In genomic region chr15:57442371-57442770, GRCh38 we compare ENCODE assay signal across 17 cellular contexts.
A peak's percentile ranks its signal among the peaks of the same experiment; 100 is the strongest.
DNase-seq lines count a peak whose midpoint lies in the region; ATAC-seq and TF ChIP-seq lines count a peak whose summit lies in the region.
"Had no signal": no experiment of that assay in that cellular context is flagged by ENCODE, and none has a peak within 500 bp of the region (broad histone marks: within the 10 kb centered on the region; RNA-seq: fewer than 3 reads in every experiment).

No MANE protein-coding gene starts in this region.

- no peak overlapping the region for H3K4ac ChIP-seq in mesenchymal stem cell (ENCODE audit: low read depth in 1 of 2, low read length in 2 of 2)
- no peak overlapping the region for H3K4ac ChIP-seq in trophoblast cell (ENCODE audit: low read depth, low read length)

- H4K8ac ChIP-seq in mesenchymal stem cell (ENCODE audit: low read length), result peak overlapping the region; percentile 36
- no peak overlapping the region for H4K8ac ChIP-seq in trophoblast cell (ENCODE audit: low read depth, low read length)

- H3K4me1 ChIP-seq in mesenchymal stem cell (ENCODE audit: control insufficient read depth, insufficient read depth, low read depth, low read length) (peaks cover 8% of the 10 kb centered on the region), trophoblast cell (ENCODE audit: control insufficient read depth in 1 of 2, insufficient read depth in 2 of 2, low read length in 2 of 2) (peaks cover 8 to 16% of the 10 kb centered on the region in 2 experiments), body of pancreas (peaks cover 21% of the 10 kb centered on the region)

- ATAC-seq in body of pancreas, result no peak
- ATAC-seq: GM12878 had no signal

- H3K23ac ChIP-seq in mesenchymal stem cell (ENCODE audit: low read length in 2 of 2), result no peak overlapping the region
- no peak overlapping the region for H3K23ac ChIP-seq in trophoblast cell (ENCODE audit: low read length)

- H3K4me3 ChIP-seq in mesenchymal stem cell (ENCODE audit: insufficient read depth in 1 of 2, low read depth in 1 of 2, low read length in 2 of 2) (no peak overlapping the region), trophoblast cell (ENCODE audit: low read depth, low read length) (no peak overlapping the region), body of pancreas (no peak overlapping the region)
- H3K4me3 ChIP-seq: BLaER1 treated with 17β-estradiol and CSF1 and Interleukin-3, amounts not matched to agents 10 nM and 100 nM; GM12878 had no signal

- H3K27me3 Mint-ChIP-seq in endothelial cell (ENCODE audit: unreplicated experiment), result peaks cover 1% of the 10 kb centered on the region
- H3K27me3 Mint-ChIP-seq: B cell had no signal

- intact Hi-C loops in body of pancreas (cut with DNase I), result loop anchor here (10.0 kb wide), 1 partner anchor 58 kb away; no protein-coding TSS in a partner anchor

- H3K79me1 ChIP-seq in mesenchymal stem cell (replicated peaks; ENCODE audit: low read length, poor library complexity, severe bottlenecking), result peaks cover 26% of the 10 kb centered on the region
- peaks cover 23% of the 10 kb centered on the region for H3K79me1 ChIP-seq in trophoblast cell (ENCODE audit: low read length)

- H3K27ac ChIP-seq in mesenchymal stem cell (ENCODE audit: low read length, poor library complexity, severe bottlenecking) (no peak overlapping the region), trophoblast cell (ENCODE audit: low read depth, low read length) (peak overlapping the region; percentile 77), body of pancreas (no peak overlapping the region)

- H3K4me2 ChIP-seq in mesenchymal stem cell (ENCODE audit: low read length, poor library complexity, severe bottlenecking), result no peak overlapping the region
- no peak overlapping the region for H3K4me2 ChIP-seq in trophoblast cell (ENCODE audit: low read length)

- no peak overlapping the region for H3K9ac ChIP-seq in mesenchymal stem cell (ENCODE audit: low read length)
- H3K9ac ChIP-seq in trophoblast cell (ENCODE audit: low read length), result no peak overlapping the region
- H3K9ac ChIP-seq: BLaER1 treated with 17β-estradiol and CSF1 and Interleukin-3, amounts not matched to agents 10 nM and 100 nM had no signal

- H3K27me3 ChIP-seq in mesenchymal stem cell (ENCODE audit: control insufficient read depth in 1 of 2, insufficient read depth in 1 of 2, low read length in 2 of 2) (no peaks in the 10 kb centered on the region), trophoblast cell (ENCODE audit: insufficient read depth, low read length) (no peaks in the 10 kb centered on the region), body of pancreas (no peaks in the 10 kb centered on the region)
- H3K27me3 ChIP-seq: BLaER1 treated with 17β-estradiol and CSF1 and Interleukin-3, amounts not matched to agents 10 nM and 100 nM had no signal

- no peak overlapping the region for H3K18ac ChIP-seq in mesenchymal stem cell (ENCODE audit: low read depth in 1 of 2, low read length in 2 of 2)
- peak overlapping the region; percentile 30 for H3K18ac ChIP-seq in trophoblast cell (ENCODE audit: low read length)

- TF ChIP-seq POLR2A in body of pancreas (IDR thresholded peaks at IDR 0.05), result no peak

- H2BK12ac ChIP-seq in mesenchymal stem cell (ENCODE audit: low read length in 2 of 2) (no peak overlapping the region), trophoblast cell (ENCODE audit: low read length) (no peak overlapping the region)

- TF ChIP-seq CTCF in endothelial cell (IDR thresholded peaks at IDR 0.05; ENCODE audit: unreplicated experiment) (no peak), body of pancreas (IDR thresholded peaks at IDR 0.05) (no peak)

- 20% methylated on average over 3 of the region's 3 CpGs for WGBS in mesenchymal stem cell
- WGBS in trophoblast cell (ENCODE audit: extremely low coverage, insufficient coverage, insufficient read length), result no CpG with 5 or more reads among the region's 3 CpGs
- 94 to 96% methylated on average over 3 of the region's 3 CpGs for WGBS in body of pancreas, 2 donors

- no peak overlapping the region for H3K27ac Mint-ChIP-seq in endothelial cell (ENCODE audit: unreplicated experiment)
- H3K27ac Mint-ChIP-seq: B cell; CD8-positive, alpha-beta memory T cell had no signal

- H3K36me3 Mint-ChIP-seq in endothelial cell (ENCODE audit: low read depth, unreplicated experiment), result peaks cover 54% of the 10 kb centered on the region
- H3K36me3 Mint-ChIP-seq: CD8-positive, alpha-beta memory T cell had no signal

- H2AFZ ChIP-seq in mesenchymal stem cell (ENCODE audit: low read depth, low read length), result no peak overlapping the region
- H2AFZ ChIP-seq in trophoblast cell (ENCODE audit: insufficient read depth, low read length, poor library complexity), result no peak overlapping the region

- peak overlapping the region; percentile 59 for H3K4me3 Mint-ChIP-seq in endothelial cell (ENCODE audit: unreplicated experiment)
- H3K4me3 Mint-ChIP-seq: B cell; CD8-positive, alpha-beta memory T cell; H9 had no signal

- no peak overlapping the region for H2BK5ac ChIP-seq in mesenchymal stem cell (ENCODE audit: low read depth, low read length, poor library complexity, severe bottlenecking)
- H2BK5ac ChIP-seq in trophoblast cell (ENCODE audit: low read depth, low read length, poor library complexity), result peak overlapping the region; percentile 29

- H2BK15ac ChIP-seq in mesenchymal stem cell (ENCODE audit: low read depth, poor library complexity, severe bottlenecking), result no peak overlapping the region

- no peak overlapping the region for H4K91ac ChIP-seq in mesenchymal stem cell (ENCODE audit: low read length)
- peak overlapping the region; percentile 62 for H4K91ac ChIP-seq in trophoblast cell (ENCODE audit: low read depth, low read length)

- H2BK120ac ChIP-seq in mesenchymal stem cell (ENCODE audit: low read depth, low read length) (no peak overlapping the region), trophoblast cell (ENCODE audit: insufficient read depth, low read length, poor library complexity) (no peak overlapping the region)

- H3K14ac ChIP-seq in mesenchymal stem cell (ENCODE audit: low read length in 2 of 2) (no peak overlapping the region), trophoblast cell (ENCODE audit: low read length) (peak overlapping the region; percentile 42)

- H4K12ac ChIP-seq in trophoblast cell (ENCODE audit: low read depth, low read length), result no peak overlapping the region

- H3K36me3 ChIP-seq in mesenchymal stem cell (ENCODE audit: control insufficient read depth in 1 of 2, insufficient read depth in 2 of 2, low read depth in 1 of 2, low read length in 2 of 2) (peaks cover 0 to 26% of the 10 kb centered on the region in 2 experiments), trophoblast cell (ENCODE audit: control insufficient read depth in 1 of 2, insufficient read depth in 2 of 2, low read length in 2 of 2) (no peaks in the 10 kb centered on the region), body of pancreas (replicated peaks in 1 of 2; ENCODE audit: insufficient read depth in 1 of 2, low read depth in 2 of 2) (peaks cover 0 to 2% of the 10 kb centered on the region in 2 donors)
- H3K36me3 ChIP-seq: BLaER1 treated with 17β-estradiol and CSF1 and Interleukin-3, amounts not matched to agents 10 nM and 100 nM had no signal

- H3K79me2 ChIP-seq in trophoblast cell (ENCODE audit: control insufficient read depth, insufficient read depth, low read length, poor library complexity), result no peaks in the 10 kb centered on the region

- no peaks in the 10 kb centered on the region for H3K9me3 Mint-ChIP-seq in endothelial cell (ENCODE audit: unreplicated experiment)
- H3K9me3 Mint-ChIP-seq: CD8-positive, alpha-beta memory T cell; H9 had no signal

- peaks cover 70% of the 10 kb centered on the region for H3K4me1 Mint-ChIP-seq in endothelial cell (ENCODE audit: unreplicated experiment)
- H3K4me1 Mint-ChIP-seq: CD8-positive, alpha-beta memory T cell had no signal

- H3K9me3 ChIP-seq in mesenchymal stem cell (ENCODE audit: control insufficient read depth, low read length), result no peaks in the 10 kb centered on the region
- peaks cover 5% of the 10 kb centered on the region for H3K9me3 ChIP-seq in trophoblast cell (ENCODE audit: insufficient read depth, low read depth, low read length)
- no peaks in the 10 kb centered on the region for H3K9me3 ChIP-seq in body of pancreas
- H3K9me3 ChIP-seq: BLaER1 treated with 17β-estradiol and CSF1 and Interleukin-3, amounts not matched to agents 10 nM and 100 nM had no signal

- no peak overlapping the region for H2AK5ac ChIP-seq in mesenchymal stem cell (ENCODE audit: low read length, severe bottlenecking)
- H2AK5ac ChIP-seq in trophoblast cell (ENCODE audit: low read length), result no peak overlapping the region

- DNase-seq in amniotic epithelial cell (ENCODE audit: low read depth) (peak; percentile 29), endothelial cell (ENCODE audit: low spot score) (no peak), mesenchymal stem cell (peak; percentile 77), trophoblast cell (peak; percentile 19 to 56), amygdala (lab: John Stamatoyannopoulos, UW) (no peak), NCI-H526 (lab: John Stamatoyannopoulos, UW) (no peak), body of pancreas (no peak)
- DNase-seq: CD8-positive, alpha-beta memory T cell; COR-L47; DMS 273 treated with DMSO at 0.1 percent for 48 hours; DMS53; DND-41; EL; H9 had no signal

Comparison
In these comparisons a context has a peak if more than half of its experiments do, and no peak if none do; other contexts are left out.
1. DNase-seq: peak in amniotic epithelial cell (single experiment), mesenchymal stem cell (single experiment) and trophoblast cell (2 of 2); none in endothelial cell (single experiment), amygdala (0 of 56), NCI-H526 (0 of 2) and body of pancreas (0 of 4).